Comparison of ENCODE assay signal across 8 cellular contexts in genomic region chr3:65170357-65171090, GRCh38.
A peak's percentile ranks its signal among the peaks of the same experiment; 100 is the strongest.
DNase-seq lines count a peak whose midpoint lies in the region; ATAC-seq, FAIRE-seq and TF ChIP-seq lines count a peak whose summit lies in the region.

No MANE protein-coding gene starts in this region.

- no peaks in the 10 kb centered on the region for H3K36me3 Mint-ChIP-seq in osteocyte (ENCODE audit: unreplicated experiment)

- peaks cover 14% of the 10 kb centered on the region for H3K27me3 Mint-ChIP-seq in osteocyte (ENCODE audit: unreplicated experiment)

- no peak overlapping the region for H3K4me3 Mint-ChIP-seq in osteocyte (ENCODE audit: unreplicated experiment)

- no peak for FAIRE-seq in D721Med (lab: Jason Lieb, UNC)

- no peak overlapping the region for H3K27ac ChIP-seq in Panc1 (ENCODE audit: low read length)

- no peak overlapping the region for H3K27ac Mint-ChIP-seq in osteocyte (ENCODE audit: unreplicated experiment)

- no peak for ATAC-seq in Panc1
- ATAC-seq in HG03139 (IDR thresholded peaks at IDR 0.05; ENCODE audit: unreplicated experiment), result no peak
- ATAC-seq in GM19397 (IDR thresholded peaks at IDR 0.05; ENCODE audit: unreplicated experiment), result no peak

- CTCF ChIA-PET in Panc1 (lab: Charles Lee), result interaction anchor here (0.6 kb wide), 1 partner anchor 210 kb away, joined by 3 read pairs; no protein-coding TSS in a partner anchor

- H3K27me3 ChIP-seq in Panc1 (ENCODE audit: control insufficient read depth, insufficient read depth, low read length), result no peaks in the 10 kb centered on the region

- no peaks in the 10 kb centered on the region for H3K4me1 Mint-ChIP-seq in osteocyte (ENCODE audit: unreplicated experiment)

- no peak for DNase-seq in D721Med (ENCODE audit: insufficient read length, low spot score)
- DNase-seq in Panc1 (ENCODE audit: low read depth, low spot score), result no peak
- DNase-seq in fibroblast of villous mesenchyme (ENCODE audit: low read depth), result peak; percentile 85
- DNase-seq in osteocyte (ENCODE audit: extremely low spot score, unreplicated experiment), result no peak
- DNase-seq in activated gamma-delta T cell treated with Interleukin-2 at 50 U/mL for 16 hours, result no peak
- DNase-seq in activated CD4-positive, alpha-beta T cell treated with anti-CD3 and anti-CD28 coated beads, Interleukin-2, amount 50 U/mL, for 1 hour, result no peak

- H3K36me3 ChIP-seq in Panc1 (ENCODE audit: control insufficient read depth, insufficient read depth, low read length), result no peaks in the 10 kb centered on the region

- in situ Hi-C loops in Panc1 (cut with HindIII; ENCODE audit: low pct_unique_long_range_greater_than_20kb, low sequenced_read_pairs), result no loop called here

- TF ChIP-seq CTCF in D721Med (IDR thresholded peaks at IDR 0.05; ENCODE audit: insufficient read depth, missing control alignments) (peak; percentile 51), Panc1 (IDR thresholded peaks at IDR 0.05) (peak; percentile 24; the same call in 1 of the 2 replicates), fibroblast of villous mesenchyme (IDR thresholded peaks at IDR 0.05; ENCODE audit: insufficient read depth, low read depth, low read length) (peak; percentile 58), osteocyte (IDR thresholded peaks at IDR 0.05) (peak; percentile 48)

- no peaks in the 10 kb centered on the region for H3K9me3 ChIP-seq in Panc1 (ENCODE audit: control insufficient read depth, insufficient read depth, low read depth, low read length)

- no TSS peak for BruUV-seq in Panc1 (replicated peaks; lab: Mats Ljungman, UMichigan)

- no peaks in the 10 kb centered on the region for H3K9me3 Mint-ChIP-seq in osteocyte (ENCODE audit: unreplicated experiment)

- H3K4me1 ChIP-seq in Panc1 (ENCODE audit: control insufficient read depth, insufficient read depth, low read length), result no peaks in the 10 kb centered on the region

- H3K4me3 ChIP-seq in Panc1 (ENCODE audit: low read depth in 2 of 2, low read length in 2 of 2), result no peak overlapping the region
- no peak overlapping the region for H3K4me3 ChIP-seq in fibroblast of villous mesenchyme (ENCODE audit: low read depth, low read length)

- POLR2A ChIA-PET in Panc1 (lab: Charles Lee), result no interaction called here

- intact Hi-C loops in Panc1 (cut with micrococcal nuclease; ENCODE audit: unreplicated experiment), result no loop called here
